ENCODE assay signal across 16 cellular contexts in genomic region chr3:120488296-120488695, GRCh38. TPM values are rescaled to one million over a fixed set of nuclear protein-coding genes. Genes with fewer than 3 reads are reported as not detected.
DNase-seq lines count a peak whose midpoint lies in the region; TF ChIP-seq lines count a peak whose summit lies in the region.
"Had no signal": no experiment of that assay in that cellular context is flagged by ENCODE, and none has a peak within 500 bp of the region (broad histone marks: within the 10 kb centered on the region; RNA-seq: fewer than 3 reads in every experiment).

No MANE protein-coding gene starts in this region.

- TF ChIP-seq CTCF in left ventricle myocardium inferior (IDR thresholded peaks at IDR 0.05; ENCODE audit: borderline replicate concordance): no peak
- TF ChIP-seq CTCF in glutamatergic neuron (IDR thresholded peaks at IDR 0.05; ENCODE audit: partially characterized antibody, unreplicated experiment): no peak
- TF ChIP-seq CTCF in osteoblast (IDR thresholded peaks at IDR 0.05; ENCODE audit: extremely low read depth, low read depth, low read length): no peak
- TF ChIP-seq CTCF in A673 (conservative IDR thresholded peaks at IDR 0.05; ENCODE audit: low read depth, low read length): no peak
- TF ChIP-seq CTCF in prostate gland (IDR thresholded peaks at IDR 0.05): no peak

- H3K27me3 ChIP-seq in left ventricle myocardium inferior (ENCODE audit: low read depth) (no peaks in the 10 kb centered on the region), osteoblast (ENCODE audit: insufficient read depth, low read length) (no peaks in the 10 kb centered on the region), A673 (replicated peaks; ENCODE audit: insufficient read depth, low read depth, low read length, poor library complexity) (peaks cover 29% of the 10 kb centered on the region), prostate gland (replicated peaks; ENCODE audit: insufficient read depth) (no peaks in the 10 kb centered on the region)

- WGBS in prostate gland: 95% methylated on average over 3 of the region's 3 CpGs

- H3K4me1 ChIP-seq in left ventricle myocardium inferior (no peaks in the 10 kb centered on the region), osteoblast (ENCODE audit: insufficient read depth, low read length) (peaks cover 14% of the 10 kb centered on the region), A673 (ENCODE audit: insufficient read depth, low read length, poor library complexity, severe bottlenecking) (no peaks in the 10 kb centered on the region), prostate gland (replicated peaks) (no peaks in the 10 kb centered on the region)
- H3K4me1 ChIP-seq: A549 had no signal

- peak overlapping the region; percentile 71 for H3K4me3 Mint-ChIP-seq in glutamatergic neuron (ENCODE audit: unreplicated experiment)
- H3K4me3 Mint-ChIP-seq: CD14-positive monocyte had no signal

- H3K4me1 Mint-ChIP-seq in glutamatergic neuron (ENCODE audit: low read depth, unreplicated experiment): peaks cover 28% of the 10 kb centered on the region
- H3K4me1 Mint-ChIP-seq: CD14-positive monocyte had no signal

- H3K4me2 ChIP-seq in osteoblast (ENCODE audit: insufficient read depth, low read length): no peak overlapping the region
- H3K4me2 ChIP-seq: A549, PC-9 had no signal

- peaks cover 1% of the 10 kb centered on the region for H3K36me3 Mint-ChIP-seq in glutamatergic neuron (ENCODE audit: unreplicated experiment)
- H3K36me3 Mint-ChIP-seq: CD14-positive monocyte had no signal

- H3K9me3 ChIP-seq in left ventricle myocardium inferior (replicated peaks) (no peaks in the 10 kb centered on the region), osteoblast (ENCODE audit: low read depth, low read length) (no peaks in the 10 kb centered on the region), A673 (ENCODE audit: low read depth, low read length, poor library complexity, severe bottlenecking) (no peaks in the 10 kb centered on the region), prostate gland (no peaks in the 10 kb centered on the region)
- H3K9me3 ChIP-seq: A549 had no signal

- H3K27me3 Mint-ChIP-seq in glutamatergic neuron (ENCODE audit: unreplicated experiment): peaks cover 1% of the 10 kb centered on the region

- no peak for DNase-seq in left ventricle myocardium inferior
- no peak for DNase-seq in cardiac septum (ENCODE audit: low spot score)
- DNase-seq in glutamatergic neuron: peak; percentile 32
- peak; percentile 4 for DNase-seq in osteoblast (ENCODE audit: insufficient read length, low spot score, missing footprints)
- no peak for DNase-seq in A673 (ENCODE audit: low spot score)
- DNase-seq in prostate gland (ENCODE audit: low spot score): no peak
- no peak for DNase-seq in AML-193 (lab: John Stamatoyannopoulos, UW)
- DNase-seq: GF-D8, GOT3, KBM-7, NCI-H1417 treated with DMSO at 0.1 percent for 48 hours, NCI-H1930, NCI-H82, PC-9 had no signal

- no peaks in the 10 kb centered on the region for H3K36me3 ChIP-seq in left ventricle myocardium inferior
- no peaks in the 10 kb centered on the region for H3K36me3 ChIP-seq in osteoblast (ENCODE audit: insufficient read depth, low read length)
- H3K36me3 ChIP-seq in A673 (ENCODE audit: insufficient read depth, low read length, poor library complexity, severe bottlenecking): no peaks in the 10 kb centered on the region
- H3K36me3 ChIP-seq in prostate gland: no peaks in the 10 kb centered on the region

- POLR2A ChIA-PET in A673 (lab: Charles Lee; ENCODE audit: low non-redundant PET): no interaction called here

- H3K27ac ChIP-seq in left ventricle myocardium inferior (replicated peaks): peak overlapping the region; percentile 60
- no peak overlapping the region for H3K27ac ChIP-seq in osteoblast (ENCODE audit: low read depth, low read length)
- H3K27ac ChIP-seq in A673 (ENCODE audit: low read depth, low read length, poor library complexity, severe bottlenecking): no peak overlapping the region
- H3K27ac ChIP-seq in prostate gland: no peak overlapping the region
- H3K27ac ChIP-seq: A549, PC-9 had no signal

- no peaks in the 10 kb centered on the region for H3K9me3 Mint-ChIP-seq in glutamatergic neuron (ENCODE audit: unreplicated experiment)

- no TSS peak for BruUV-seq in A673 (replicated peaks; lab: Mats Ljungman, UMichigan)

- H3K4me3 ChIP-seq in left ventricle myocardium inferior: no peak overlapping the region
- H3K4me3 ChIP-seq in osteoblast (ENCODE audit: insufficient read depth, low read length): no peak overlapping the region
- no peak overlapping the region for H3K4me3 ChIP-seq in A673 (ENCODE audit: low read depth, low read length, poor library complexity, severe bottlenecking)
- no peak overlapping the region for H3K4me3 ChIP-seq in prostate gland
- H3K4me3 ChIP-seq: A549, PC-9 had no signal

- intact Hi-C loops in left ventricle myocardium inferior (cut with micrococcal nuclease): no loop called here
- intact Hi-C loops in cardiac septum (cut with DNase I): no loop called here
- intact Hi-C loops in A673 (cut with micrococcal nuclease; ENCODE audit: unreplicated experiment): no loop called here
- intact Hi-C loops in prostate gland (cut with DNase I): no loop called here

- H2AFZ ChIP-seq in osteoblast (ENCODE audit: low read length): no peak overlapping the region
- H2AFZ ChIP-seq: PC-9 had no signal

- H4K20me1 ChIP-seq in osteoblast (ENCODE audit: insufficient read depth, low read length): no peaks in the 10 kb centered on the region

- no peak for TF ChIP-seq POLR2A in prostate gland (IDR thresholded peaks at IDR 0.05)

- H3K27ac Mint-ChIP-seq in glutamatergic neuron (ENCODE audit: unreplicated experiment): peak overlapping the region; percentile 96
- H3K27ac Mint-ChIP-seq: CD14-positive monocyte had no signal

- CTCF ChIA-PET in A673 (lab: Charles Lee): no interaction called here

- no peaks in the 10 kb centered on the region for H3K79me2 ChIP-seq in osteoblast (ENCODE audit: insufficient read depth, low read length)

RNA-seq across cellular contexts. Expression of gene FSTL1, which starts 37.5 kb away (rescaled TPM):
- total RNA-seq in left ventricle myocardium inferior: 243 TPM
- 140 TPM for total RNA-seq in cardiac septum
- 206 TPM for total RNA-seq in glutamatergic neuron (ENCODE audit: unreplicated experiment)
- 1,825 and 2,074 TPM in 2 replicates for total RNA-seq in osteoblast
- 89.1 and 122 TPM in 2 replicates for total RNA-seq in A673 (2021)
- total RNA-seq in prostate gland: 100 to 1,000 TPM; 212 to 265 TPM

Comparison
In these comparisons a context has a peak if more than half of its experiments do, and no peak if none do; other contexts are left out.
1. DNase-seq: peak in glutamatergic neuron (single experiment) and osteoblast (single experiment); none in left ventricle myocardium inferior (single experiment), cardiac septum (single experiment), A673 (single experiment), prostate gland (single experiment) and AML-193 (0 of 2).